32 cellular contexts compared by ENCODE assay signal in the genomic region with DNA sequence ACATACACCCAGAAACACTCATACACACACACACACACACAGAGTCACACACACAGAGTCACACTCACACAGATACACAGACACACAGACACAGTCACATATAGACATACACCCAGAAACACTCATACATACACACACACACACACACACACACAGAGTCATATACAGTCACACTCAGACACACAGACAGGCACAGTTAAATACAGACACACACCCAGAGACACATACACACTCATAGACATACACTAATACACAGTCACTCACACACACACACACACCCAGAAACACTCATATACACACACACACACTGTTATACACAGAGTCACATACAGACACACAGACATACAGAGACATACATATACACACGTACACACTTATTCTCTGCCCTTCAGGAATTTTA.
"Had no signal": no experiment of that assay in that cellular context is flagged by ENCODE, and none has a peak within 500 bp of the region (broad histone marks: within the 10 kb centered on the region; RNA-seq: fewer than 3 reads in every experiment).

No MANE protein-coding gene starts in this region.

- H3K27me3 ChIP-seq: adrenal gland, body of pancreas, esophagus squamous epithelium, gastroesophageal sphincter had no signal

- H3K4me3 ChIP-seq: adrenal gland, body of pancreas, esophagus squamous epithelium, gastroesophageal sphincter had no signal

- H3K27ac Mint-ChIP-seq: activated CD4-positive, alpha-beta memory T cell treated with anti-CD3 and anti-CD28 coated beads for 36 hours; activated CD4-positive, alpha-beta T cell treated with anti-CD3 and anti-CD28 coated beads for 36 hours; activated CD4-positive, alpha-beta T cell treated with anti-CD3 and anti-CD28 coated beads, Interleukin-2, amount 10 ng/mL, durations not matched to agents 24 days and 14 days; activated CD8-positive, alpha-beta memory T cell treated with anti-CD3 and anti-CD28 coated beads, Interleukin-2, amount 10 ng/mL, durations not matched to agents 7 days and 5 days; activated CD8-positive, alpha-beta T cell treated with anti-CD3 and anti-CD28 coated beads, Interleukin-2, amount 10 ng/mL, durations not matched to agents 7 days and 5 days; activated naive CD4-positive, alpha-beta T cell treated with anti-CD3 and anti-CD28 coated beads for 36 hours; activated naive CD4-positive, alpha-beta T cell treated with anti-CD3 and anti-CD28 coated beads, Interleukin-2, amount 50 U/mL, for 24 hours; activated naive CD8-positive, alpha-beta T cell treated with anti-CD3 and anti-CD28 coated beads for 36 hours; activated naive CD8-positive, alpha-beta T cell treated with anti-CD3 and anti-CD28 coated beads, Interleukin-2, amount 50 U/mL, for 24 hours; activated T-helper 1 cell treated with anti-CD3 and anti-CD28 coated beads, Interleukin-12 subunit alpha, Interleukin-12 subunit beta, Interleukin-2, Interleukin-4 antibody, amounts not matched to agents 30 ng/mL and 10 ng/mL and 1 ng/mL, durations not matched to agents 14 hours and 24 hours and 36 hours; activated T-helper 2 cell treated with anti-CD3 and anti-CD28 coated beads, Interferon-gamma antibody, Interleukin-2, Interleukin-4, amounts not matched to agents 10 μg/mL and 5 μg/mL and 100 μg/mL, durations not matched to agents 14 hours and 24 hours and 36 hours; effector memory CD8-positive, alpha-beta T cell had no signal

- DNase-seq: activated CD4-positive, alpha-beta memory T cell treated with anti-CD3 and anti-CD28 coated beads for 36 hours; activated CD4-positive, alpha-beta T cell treated with anti-CD3 and anti-CD28 coated beads for 36 hours; activated CD4-positive, alpha-beta T cell treated with anti-CD3 and anti-CD28 coated beads, Interleukin-2, amount 10 ng/mL, durations not matched to agents 24 days and 14 days; activated CD4-positive, CD25-positive, alpha-beta regulatory T cell; activated CD4-positive, CD25-positive, alpha-beta regulatory T cell treated with anti-CD3 and anti-CD28 coated beads, Interleukin-2, amount 50 U/mL, for 72 hours; activated CD8-positive, alpha-beta memory T cell treated with anti-CD3 and anti-CD28 coated beads, Interleukin-2, amount 10 ng/mL, durations not matched to agents 7 days and 5 days; activated CD8-positive, alpha-beta memory T cell treated with anti-CD3 and anti-CD28 coated beads, Interleukin-2, amount 50 U/mL, for 4 hours; activated CD8-positive, alpha-beta T cell treated with anti-CD3 and anti-CD28 coated beads, Interleukin-2, amount 10 ng/mL, durations not matched to agents 7 days and 5 days; activated effector memory CD4-positive, alpha-beta T cell treated with anti-CD3 and anti-CD28 coated beads, Interleukin-2, amount 50 U/mL, for 16 hours; activated naive CD4-positive, alpha-beta T cell treated with anti-CD3 and anti-CD28 coated beads for 36 hours; activated naive CD8-positive, alpha-beta T cell treated with anti-CD3 and anti-CD28 coated beads for 36 hours; activated naive CD8-positive, alpha-beta T cell treated with anti-CD3 and anti-CD28 coated beads, Interleukin-2, amount 50 U/mL, for 24 hours; activated T-cell treated with anti-CD3 and anti-CD28 coated beads, Interleukin-2, amount 50 U/mL, for 1 hour; activated T-cell treated with anti-CD3 and anti-CD28 coated beads, Interleukin-2, amount 50 U/mL, for 48 hours; adrenal gland; amygdala; aorta; body of pancreas; caudate nucleus; cortex of kidney; dermis blood vessel endothelial cell; effector CD4-positive, alpha-beta T cell; effector memory CD8-positive, alpha-beta T cell; erythroblast; esophagus squamous epithelium; foreskin melanocyte; T-helper 2 cell had no signal

- H3K36me3 ChIP-seq: adrenal gland, esophagus squamous epithelium, gastroesophageal sphincter had no signal

- H3K9me3 Mint-ChIP-seq: activated CD4-positive, alpha-beta memory T cell treated with anti-CD3 and anti-CD28 coated beads for 36 hours; activated CD4-positive, alpha-beta T cell treated with anti-CD3 and anti-CD28 coated beads, Interleukin-2, amount 10 ng/mL, durations not matched to agents 24 days and 14 days; activated naive CD4-positive, alpha-beta T cell treated with anti-CD3 and anti-CD28 coated beads for 36 hours; activated naive CD4-positive, alpha-beta T cell treated with anti-CD3 and anti-CD28 coated beads, Interleukin-2, amount 50 U/mL, for 24 hours; activated naive CD8-positive, alpha-beta T cell treated with anti-CD3 and anti-CD28 coated beads for 36 hours; activated naive CD8-positive, alpha-beta T cell treated with anti-CD3 and anti-CD28 coated beads, Interleukin-2, amount 50 U/mL, for 24 hours; activated T-helper 1 cell treated with anti-CD3 and anti-CD28 coated beads, Interleukin-12 subunit alpha, Interleukin-12 subunit beta, Interleukin-2, Interleukin-4 antibody, amounts not matched to agents 30 ng/mL and 10 ng/mL and 1 ng/mL, durations not matched to agents 14 hours and 24 hours and 36 hours; activated T-helper 2 cell treated with anti-CD3 and anti-CD28 coated beads, Interferon-gamma antibody, Interleukin-2, Interleukin-4, amounts not matched to agents 10 μg/mL and 5 μg/mL and 100 μg/mL, durations not matched to agents 14 hours and 24 hours and 36 hours; effector memory CD8-positive, alpha-beta T cell had no signal

- H3K27me3 Mint-ChIP-seq: activated CD8-positive, alpha-beta memory T cell treated with anti-CD3 and anti-CD28 coated beads, Interleukin-2, amount 10 ng/mL, durations not matched to agents 7 days and 5 days; activated naive CD8-positive, alpha-beta T cell treated with anti-CD3 and anti-CD28 coated beads for 36 hours had no signal

- H3K9me3 ChIP-seq: adrenal gland, body of pancreas, esophagus squamous epithelium, gastroesophageal sphincter had no signal

- ATAC-seq: activated CD4-positive, alpha-beta T cell treated with anti-CD3 and anti-CD28 coated beads for 36 hours; activated CD8-positive, alpha-beta memory T cell treated with anti-CD3 and anti-CD28 coated beads, Interleukin-2, amount 10 ng/mL, durations not matched to agents 7 days and 5 days; activated CD8-positive, alpha-beta T cell treated with anti-CD3 and anti-CD28 coated beads, Interleukin-2, amount 10 ng/mL, durations not matched to agents 7 days and 5 days; activated naive CD8-positive, alpha-beta T cell treated with anti-CD3 and anti-CD28 coated beads, Interleukin-2, amount 50 U/mL, for 24 hours; body of pancreas; effector memory CD8-positive, alpha-beta T cell; gastroesophageal sphincter had no signal

- H3K4me3 Mint-ChIP-seq: activated CD4-positive, alpha-beta memory T cell treated with anti-CD3 and anti-CD28 coated beads for 36 hours; activated CD4-positive, alpha-beta T cell treated with anti-CD3 and anti-CD28 coated beads for 36 hours; activated CD4-positive, alpha-beta T cell treated with anti-CD3 and anti-CD28 coated beads, Interleukin-2, amount 10 ng/mL, durations not matched to agents 24 days and 14 days; activated CD8-positive, alpha-beta memory T cell treated with anti-CD3 and anti-CD28 coated beads, Interleukin-2, amount 10 ng/mL, durations not matched to agents 7 days and 5 days; activated CD8-positive, alpha-beta T cell treated with anti-CD3 and anti-CD28 coated beads, Interleukin-2, amount 10 ng/mL, durations not matched to agents 7 days and 5 days; activated naive CD4-positive, alpha-beta T cell treated with anti-CD3 and anti-CD28 coated beads for 36 hours; activated naive CD4-positive, alpha-beta T cell treated with anti-CD3 and anti-CD28 coated beads, Interleukin-2, amount 50 U/mL, for 24 hours; activated naive CD8-positive, alpha-beta T cell treated with anti-CD3 and anti-CD28 coated beads for 36 hours; activated naive CD8-positive, alpha-beta T cell treated with anti-CD3 and anti-CD28 coated beads, Interleukin-2, amount 50 U/mL, for 24 hours; activated T-helper 1 cell treated with anti-CD3 and anti-CD28 coated beads, Interleukin-12 subunit alpha, Interleukin-12 subunit beta, Interleukin-2, Interleukin-4 antibody, amounts not matched to agents 30 ng/mL and 10 ng/mL and 1 ng/mL, durations not matched to agents 14 hours and 24 hours and 36 hours; effector memory CD8-positive, alpha-beta T cell had no signal

- H3K27ac ChIP-seq: adrenal gland, body of pancreas, esophagus squamous epithelium, gastroesophageal sphincter had no signal

- FAIRE-seq: colon had no signal

- H3K4me1 ChIP-seq: body of pancreas, esophagus squamous epithelium had no signal
